ENCODE assay signal across 8 cellular contexts in the genomic region with DNA sequence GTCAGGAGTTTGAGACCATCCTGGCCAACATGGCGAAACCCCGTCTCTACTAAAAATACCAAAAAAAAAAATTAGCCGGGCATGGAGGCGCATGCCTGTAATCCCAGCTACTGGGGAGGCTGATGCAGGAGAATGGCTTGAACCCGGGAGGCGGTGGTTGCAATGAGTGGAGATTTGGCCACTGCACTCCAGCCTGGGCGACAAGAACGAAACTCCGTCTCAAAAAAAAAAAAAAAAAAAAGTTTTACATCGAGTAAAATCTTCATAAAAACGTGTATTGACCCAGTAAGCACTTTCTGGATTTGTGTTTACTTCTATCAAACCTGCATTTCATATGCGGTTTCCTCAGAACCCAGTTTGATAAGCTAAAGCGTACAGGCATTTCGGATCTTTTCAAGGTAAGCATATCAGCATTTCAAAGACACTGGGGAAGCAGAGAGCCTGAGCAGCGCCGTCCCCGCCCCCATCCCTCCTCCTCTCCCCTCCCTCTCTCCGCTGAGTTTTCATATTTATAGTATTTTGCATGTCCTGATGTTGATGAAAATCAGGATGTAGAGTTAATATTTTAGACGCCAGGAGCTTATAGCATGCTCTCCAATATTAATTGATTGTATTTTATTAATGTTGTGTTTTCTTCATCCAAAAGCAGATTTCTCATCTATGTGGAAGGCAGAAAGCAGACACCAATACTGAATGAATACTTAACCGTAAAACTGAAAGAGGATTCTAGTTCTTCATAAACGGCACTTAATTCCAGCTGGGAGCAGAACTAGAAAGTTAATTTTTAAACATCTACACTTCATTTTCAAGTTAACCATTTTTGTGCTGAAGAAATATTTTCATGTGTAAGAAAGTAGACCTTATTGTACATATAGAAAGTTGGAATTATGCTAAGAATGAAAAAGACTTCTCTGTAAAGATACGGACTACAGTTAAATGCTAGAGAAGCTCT. TPM values are rescaled to one million over a fixed set of nuclear protein-coding genes. Genes with fewer than 3 reads are reported as not detected.
DNase-seq lines count a peak whose midpoint lies in the region; ATAC-seq, FAIRE-seq and TF ChIP-seq lines count a peak whose summit lies in the region.

No MANE protein-coding gene starts in this region.

- H3K36me3 ChIP-seq in bronchial epithelial cell (ENCODE audit: control insufficient read depth, insufficient read depth, low read length): no peaks in the 10 kb centered on the region

- H3K9me3 Mint-ChIP-seq in natural killer cell treated with Interleukin-12 subunit alpha and Interleukin-12 subunit beta and Interleukin-15 and Interleukin-18, amount 100 ng/mL, for 72 hours: no peaks in the 10 kb centered on the region

- no peak for TF ChIP-seq CTCF in LNCaP clone FGC (IDR thresholded peaks at IDR 0.05; ENCODE audit: control insufficient read depth, extremely low read depth, insufficient read depth)
- TF ChIP-seq CTCF in bronchial epithelial cell (IDR thresholded peaks at IDR 0.05; ENCODE audit: insufficient read depth, low read length, severe bottlenecking): no peak

- peak overlapping the region; percentile 16 for H3K4me3 Mint-ChIP-seq in natural killer cell treated with Interleukin-12 subunit alpha and Interleukin-12 subunit beta and Interleukin-15 and Interleukin-18, amount 100 ng/mL, for 72 hours

- no peaks in the 10 kb centered on the region for H3K4me1 Mint-ChIP-seq in natural killer cell treated with Interleukin-12 subunit alpha and Interleukin-12 subunit beta and Interleukin-15 and Interleukin-18, amount 100 ng/mL, for 72 hours (ENCODE audit: low read depth in 2 of 2)

- H3K27me3 Mint-ChIP-seq in natural killer cell treated with Interleukin-12 subunit alpha and Interleukin-12 subunit beta and Interleukin-15 and Interleukin-18, amount 100 ng/mL, for 72 hours: peaks cover 0 to 2% of the 10 kb centered on the region in 2 donors

- DNase-seq in Ammon's horn (ENCODE audit: low spot score) (peak; percentile 44), LNCaP clone FGC (ENCODE audit: low read depth) (no peak), bronchial epithelial cell (ENCODE audit: low read depth) (peak; percentile 29), frontal cortex (ENCODE audit: low spot score in 2 of 2) (no peak), germinal center (ENCODE audit: low spot score) (no peak), NCI-H524 (lab: John Stamatoyannopoulos, UW) (no peak)
- no peak for DNase-seq in natural killer cell treated with Interleukin-12 subunit alpha and Interleukin-12 subunit beta and Interleukin-15 and Interleukin-18, amount 100 ng/mL, for 72 hours (ENCODE audit: low spot score)

- FAIRE-seq in bronchial epithelial cell (lab: Jason Lieb, UNC) (no peak), frontal cortex (lab: Jason Lieb, UNC) (no peak)

- H3K27ac Mint-ChIP-seq in natural killer cell treated with Interleukin-12 subunit alpha and Interleukin-12 subunit beta and Interleukin-15 and Interleukin-18, amount 100 ng/mL, for 72 hours: no peak overlapping the region

- no peaks in the 10 kb centered on the region for H3K27me3 ChIP-seq in bronchial epithelial cell (ENCODE audit: control insufficient read depth, insufficient read depth, low read length)

- no peaks in the 10 kb centered on the region for H3K36me3 Mint-ChIP-seq in natural killer cell treated with Interleukin-12 subunit alpha and Interleukin-12 subunit beta and Interleukin-15 and Interleukin-18, amount 100 ng/mL, for 72 hours

- H3K4me3 ChIP-seq in LNCaP clone FGC (ENCODE audit: low read depth, low read length) (peak overlapping the region; percentile 42), bronchial epithelial cell (ENCODE audit: low read depth, low read length) (peak overlapping the region; percentile 27)

- no peak for ATAC-seq in natural killer cell treated with Interleukin-12 subunit alpha and Interleukin-12 subunit beta and Interleukin-15 and Interleukin-18, amount 100 ng/mL, for 72 hours
- no peak for ATAC-seq in HG03135 (IDR thresholded peaks at IDR 0.05; ENCODE audit: unreplicated experiment)

RNA-seq across cellular contexts. Expression of a gene that starts 9.2 kb away (rescaled TPM):
- total RNA-seq in bronchial epithelial cell (36.1 TPM in 2 replicates), frontal cortex (88.0 TPM)
- total RNA-seq in natural killer cell treated with Interleukin-12 subunit alpha and Interleukin-12 subunit beta and Interleukin-15 and Interleukin-18, amount 100 ng/mL, for 72 hours: 10 to 100 TPM; 14.8 to 48.9 TPM

RNA-seq across cellular contexts. Expression of a gene that starts 51.7 kb away (rescaled TPM):
- total RNA-seq in bronchial epithelial cell (0.79 and 1.2 TPM in 2 replicates), frontal cortex (12.2 TPM)
- under 1 TPM; 0.50 TPM for total RNA-seq in natural killer cell treated with Interleukin-12 subunit alpha and Interleukin-12 subunit beta and Interleukin-15 and Interleukin-18, amount 100 ng/mL, for 72 hours

Comparison
In these comparisons a context has a peak if more than half of its experiments do, and no peak if none do; other contexts are left out.
1. DNase-seq: peak in Ammon's horn (single experiment) and bronchial epithelial cell (single experiment); none in LNCaP clone FGC (single experiment), natural killer cell treated with Interleukin-12 subunit alpha and Interleukin-12 subunit beta and Interleukin-15 and Interleukin-18, amount 100 ng/mL, for 72 hours (single experiment), frontal cortex (0 of 2), germinal center (single experiment) and NCI-H524 (0 of 2).